ENCODE assay signal across 15 cellular contexts in genomic region chr7:5248201-5248885, GRCh38. TPM values are rescaled to one million over a fixed set of nuclear protein-coding genes. Genes with fewer than 3 reads are reported as not detected.
DNase-seq lines count a peak whose midpoint lies in the region; ATAC-seq, FAIRE-seq and TF ChIP-seq lines count a peak whose summit lies in the region.
"Had no signal": no experiment of that assay in that cellular context is flagged by ENCODE, and none has a peak within 500 bp of the region (broad histone marks: within the 10 kb centered on the region; RNA-seq: fewer than 3 reads in every experiment).

No MANE protein-coding gene starts in this region.

- intact Hi-C loops in kidney (cut with DNase I): no loop called here
- intact Hi-C loops in stomach (cut with DNase I; ENCODE audit: low total_unique reads): loop anchor here (10.0 kb wide), 1 partner anchor 216 kb away; no protein-coding TSS in a partner anchor

- no peak overlapping the region for H3K56ac ChIP-seq in mesendoderm (ENCODE audit: low read length)

- TF ChIP-seq CTCF in kidney (IDR thresholded peaks at IDR 0.05; ENCODE audit: borderline replicate concordance, extremely low read depth, insufficient read depth): no peak
- no peak for TF ChIP-seq CTCF in stomach (IDR thresholded peaks at IDR 0.05)

- FAIRE-seq in kidney (lab: Jason Lieb, UNC) (no peak), frontal cortex (lab: Jason Lieb, UNC) (no peak)

- H3K79me1 ChIP-seq in mesendoderm (ENCODE audit: low read length): no peaks in the 10 kb centered on the region

- H4K5ac ChIP-seq in mesendoderm (ENCODE audit: low read length): no peak overlapping the region

- H3K9me3 ChIP-seq in kidney (ENCODE audit: control insufficient read depth in 1 of 2, low read length in 2 of 2) (no peaks in the 10 kb centered on the region), stomach (no peaks in the 10 kb centered on the region)

- 44 to 59% (median 54%) methylated on average over 27 to 31 of the region's 31 CpGs for WGBS in stomach, 5 donors
- WGBS in mesendoderm (ENCODE audit: extremely low coverage, insufficient coverage, low lambda C conversion rate): no CpG with 5 or more reads among the region's 31 CpGs

- H2BK120ac ChIP-seq in mesendoderm (ENCODE audit: low read depth, low read length): no peak overlapping the region

- H3K18ac ChIP-seq in mesendoderm (ENCODE audit: low read length): no peak overlapping the region

- H3K4me2 ChIP-seq in mesendoderm (ENCODE audit: low read length): no peak overlapping the region

- no peak overlapping the region for H4K8ac ChIP-seq in mesendoderm (ENCODE audit: low read depth, low read length)

- TF ChIP-seq EP300 in stomach (IDR thresholded peaks at IDR 0.05): no peak

- H3K9ac ChIP-seq in kidney (ENCODE audit: low read length in 2 of 2): no peak overlapping the region
- H3K9ac ChIP-seq in mesendoderm (ENCODE audit: low read length): no peak overlapping the region

- H2BK5ac ChIP-seq in mesendoderm (ENCODE audit: low read length): no peak overlapping the region

- no peak overlapping the region for H3K4ac ChIP-seq in mesendoderm (ENCODE audit: low read depth, low read length)

- H3K79me2 ChIP-seq in mesendoderm (ENCODE audit: control insufficient read depth, insufficient read depth, low read length): no peaks in the 10 kb centered on the region

- H3K27me3 ChIP-seq in stomach (no peaks in the 10 kb centered on the region), mesendoderm (ENCODE audit: insufficient read depth, low read length, poor library complexity) (no peaks in the 10 kb centered on the region)

- no peak for TF ChIP-seq POLR2A in stomach (IDR thresholded peaks at IDR 0.05)

- H3K4me1 ChIP-seq in kidney (ENCODE audit: control insufficient read depth in 1 of 2, insufficient read depth in 1 of 2, low read depth in 1 of 2, low read length in 2 of 2) (no peaks in the 10 kb centered on the region), stomach (peaks cover 0 to 4% (median 2%) of the 10 kb centered on the region in 4 donors), mesendoderm (ENCODE audit: control insufficient read depth, low read depth, low read length) (no peaks in the 10 kb centered on the region)

- H3K27ac ChIP-seq in kidney (ENCODE audit: low read depth in 2 of 2, low read length in 2 of 2) (no peak overlapping the region), stomach (peak overlapping the region in 3 of 5 donors; percentile 25 to 74 (median 56)), mesendoderm (ENCODE audit: low read depth, low read length) (no peak overlapping the region)

- H3K36me3 ChIP-seq in kidney (ENCODE audit: control insufficient read depth in 1 of 2, insufficient read depth in 2 of 2, low read length in 2 of 2) (no peaks in the 10 kb centered on the region), stomach (no peaks in the 10 kb centered on the region), mesendoderm (ENCODE audit: control insufficient read depth, insufficient read depth, low read length) (no peaks in the 10 kb centered on the region)

- H2AK5ac ChIP-seq in mesendoderm (ENCODE audit: low read length): no peak overlapping the region

- DNase-seq in NCI-H524 (lab: John Stamatoyannopoulos, UW) (peak; percentile 74 to 86), cerebellar cortex (ENCODE audit: low spot score) (peak; percentile 30), kidney (peak; percentile 91), stomach (no peak), mesendoderm (no peak), SHP77 (lab: John Stamatoyannopoulos, UW) (no peak), frontal cortex (ENCODE audit: low spot score in 2 of 2) (no peak)
- DNase-seq: CD4-positive, CD25-positive, alpha-beta regulatory T cell; endodermal cell; NCI-H2029 treated with DMSO at 0.1 percent for 48 hours; stimulated activated CD4-positive, alpha-beta T cell treated with anti-CD3 and anti-CD28 coated beads, Interleukin-1b, Interleukin-23, amount 100 ng/mL, for 48 hours; T-helper 9 cell had no signal

- no peak overlapping the region for H3K4me3 ChIP-seq in kidney (ENCODE audit: low read length in 2 of 2)
- H3K4me3 ChIP-seq in stomach: no peak overlapping the region
- no peak overlapping the region for H3K4me3 ChIP-seq in mesendoderm (ENCODE audit: low read length)

- H2BK15ac ChIP-seq in mesendoderm (replicated peaks; ENCODE audit: low read depth): no peak overlapping the region

- no peak for ATAC-seq in GM21423 (IDR thresholded peaks at IDR 0.05; ENCODE audit: unreplicated experiment)
- ATAC-seq: HCT116; stimulated activated memory B cell treated with anti-CD40 and anti-IgM and Interleukin-4, amounts not matched to agents 10 μg/mL and 1 μg/mL and 100 μg/mL, for 72 hours had no signal

- no peak overlapping the region for H3K23ac ChIP-seq in mesendoderm (ENCODE audit: low read length)

RNA-seq across cellular contexts. Expression of gene SLC29A4, which starts 34.4 kb away (rescaled TPM):
- total RNA-seq in kidney (3.4 TPM), stomach (1 to 10 TPM; 2.4 to 8.2 (median 4.1) TPM), frontal cortex (14.7 TPM)
- polyA plus RNA-seq in kidney (ENCODE audit: insufficient read depth, low read depth, low replicate concordance) (6.8 TPM), stomach (1 to 10 TPM; 2.7 to 6.5 (median 3.7) TPM)
- polyA plus RNA-seq in mesendoderm (2013, experiment 1 of 2): 2.1 TPM
- 2.0 TPM for polyA plus RNA-seq in mesendoderm (2013, experiment 2 of 2)

RNA-seq across cellular contexts. Expression of gene WIPI2, which starts 58.3 kb away (rescaled TPM):
- total RNA-seq in kidney (56.1 TPM), stomach (10 to 100 TPM; 11.1 to 92.0 (median 65.8) TPM), frontal cortex (40.4 TPM)
- polyA plus RNA-seq in kidney (ENCODE audit: insufficient read depth, low read depth, low replicate concordance) (48.1 TPM), stomach (10 to 100 TPM; 24.5 to 40.0 (median 32.1) TPM)
- 75.8 TPM for polyA plus RNA-seq in mesendoderm (2013, experiment 1 of 2)
- polyA plus RNA-seq in mesendoderm (2013, experiment 2 of 2): 79.9 TPM

Comparison
In these comparisons a context has a peak if more than half of its experiments do, and no peak if none do; other contexts are left out.
1. DNase-seq: peak in NCI-H524 (2 of 2), cerebellar cortex (single experiment) and kidney (single experiment); none in stomach (single experiment), mesendoderm (single experiment), SHP77 (0 of 2) and frontal cortex (0 of 2).
2. H3K27ac ChIP-seq: peak in stomach (3 of 5); none in kidney (0 of 2) and mesendoderm (single experiment).